Comparison of ENCODE assay signal across 1 cellular context in the genomic region with DNA sequence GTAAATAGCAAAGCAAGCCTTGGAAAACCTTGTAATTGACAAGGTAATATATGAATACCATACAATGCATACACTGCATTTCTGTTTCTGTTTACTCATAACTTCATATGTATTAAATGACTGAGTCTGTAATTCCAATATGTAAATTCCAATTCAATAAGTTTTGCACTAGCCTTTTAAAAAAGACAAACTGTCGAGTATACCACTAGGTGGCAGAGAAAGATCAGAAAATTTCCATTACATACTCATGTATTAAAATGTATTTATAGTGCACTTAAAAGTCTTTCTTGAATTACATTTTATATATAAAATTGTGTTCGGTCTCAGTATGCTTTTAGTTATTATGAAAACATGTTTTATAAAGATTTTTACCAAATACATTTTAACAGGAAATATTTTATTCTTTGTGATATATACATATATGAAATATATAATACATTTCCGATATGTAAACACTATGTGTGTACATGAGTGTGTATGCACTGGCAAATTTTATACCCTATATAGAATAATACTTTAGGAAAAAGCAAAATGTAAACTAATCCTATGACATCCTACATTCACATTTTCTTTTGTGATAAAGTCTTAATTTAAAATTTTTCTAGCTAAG.
TF ChIP-seq lines count a peak whose summit lies in the region.

No MANE protein-coding gene starts in this region.

TF ChIP-seq in H1, 55 proteins besides CTCF, POLR2A, EP300 and RAD21 (continued from another document):
- TF ChIP-seq, protein P1, sequence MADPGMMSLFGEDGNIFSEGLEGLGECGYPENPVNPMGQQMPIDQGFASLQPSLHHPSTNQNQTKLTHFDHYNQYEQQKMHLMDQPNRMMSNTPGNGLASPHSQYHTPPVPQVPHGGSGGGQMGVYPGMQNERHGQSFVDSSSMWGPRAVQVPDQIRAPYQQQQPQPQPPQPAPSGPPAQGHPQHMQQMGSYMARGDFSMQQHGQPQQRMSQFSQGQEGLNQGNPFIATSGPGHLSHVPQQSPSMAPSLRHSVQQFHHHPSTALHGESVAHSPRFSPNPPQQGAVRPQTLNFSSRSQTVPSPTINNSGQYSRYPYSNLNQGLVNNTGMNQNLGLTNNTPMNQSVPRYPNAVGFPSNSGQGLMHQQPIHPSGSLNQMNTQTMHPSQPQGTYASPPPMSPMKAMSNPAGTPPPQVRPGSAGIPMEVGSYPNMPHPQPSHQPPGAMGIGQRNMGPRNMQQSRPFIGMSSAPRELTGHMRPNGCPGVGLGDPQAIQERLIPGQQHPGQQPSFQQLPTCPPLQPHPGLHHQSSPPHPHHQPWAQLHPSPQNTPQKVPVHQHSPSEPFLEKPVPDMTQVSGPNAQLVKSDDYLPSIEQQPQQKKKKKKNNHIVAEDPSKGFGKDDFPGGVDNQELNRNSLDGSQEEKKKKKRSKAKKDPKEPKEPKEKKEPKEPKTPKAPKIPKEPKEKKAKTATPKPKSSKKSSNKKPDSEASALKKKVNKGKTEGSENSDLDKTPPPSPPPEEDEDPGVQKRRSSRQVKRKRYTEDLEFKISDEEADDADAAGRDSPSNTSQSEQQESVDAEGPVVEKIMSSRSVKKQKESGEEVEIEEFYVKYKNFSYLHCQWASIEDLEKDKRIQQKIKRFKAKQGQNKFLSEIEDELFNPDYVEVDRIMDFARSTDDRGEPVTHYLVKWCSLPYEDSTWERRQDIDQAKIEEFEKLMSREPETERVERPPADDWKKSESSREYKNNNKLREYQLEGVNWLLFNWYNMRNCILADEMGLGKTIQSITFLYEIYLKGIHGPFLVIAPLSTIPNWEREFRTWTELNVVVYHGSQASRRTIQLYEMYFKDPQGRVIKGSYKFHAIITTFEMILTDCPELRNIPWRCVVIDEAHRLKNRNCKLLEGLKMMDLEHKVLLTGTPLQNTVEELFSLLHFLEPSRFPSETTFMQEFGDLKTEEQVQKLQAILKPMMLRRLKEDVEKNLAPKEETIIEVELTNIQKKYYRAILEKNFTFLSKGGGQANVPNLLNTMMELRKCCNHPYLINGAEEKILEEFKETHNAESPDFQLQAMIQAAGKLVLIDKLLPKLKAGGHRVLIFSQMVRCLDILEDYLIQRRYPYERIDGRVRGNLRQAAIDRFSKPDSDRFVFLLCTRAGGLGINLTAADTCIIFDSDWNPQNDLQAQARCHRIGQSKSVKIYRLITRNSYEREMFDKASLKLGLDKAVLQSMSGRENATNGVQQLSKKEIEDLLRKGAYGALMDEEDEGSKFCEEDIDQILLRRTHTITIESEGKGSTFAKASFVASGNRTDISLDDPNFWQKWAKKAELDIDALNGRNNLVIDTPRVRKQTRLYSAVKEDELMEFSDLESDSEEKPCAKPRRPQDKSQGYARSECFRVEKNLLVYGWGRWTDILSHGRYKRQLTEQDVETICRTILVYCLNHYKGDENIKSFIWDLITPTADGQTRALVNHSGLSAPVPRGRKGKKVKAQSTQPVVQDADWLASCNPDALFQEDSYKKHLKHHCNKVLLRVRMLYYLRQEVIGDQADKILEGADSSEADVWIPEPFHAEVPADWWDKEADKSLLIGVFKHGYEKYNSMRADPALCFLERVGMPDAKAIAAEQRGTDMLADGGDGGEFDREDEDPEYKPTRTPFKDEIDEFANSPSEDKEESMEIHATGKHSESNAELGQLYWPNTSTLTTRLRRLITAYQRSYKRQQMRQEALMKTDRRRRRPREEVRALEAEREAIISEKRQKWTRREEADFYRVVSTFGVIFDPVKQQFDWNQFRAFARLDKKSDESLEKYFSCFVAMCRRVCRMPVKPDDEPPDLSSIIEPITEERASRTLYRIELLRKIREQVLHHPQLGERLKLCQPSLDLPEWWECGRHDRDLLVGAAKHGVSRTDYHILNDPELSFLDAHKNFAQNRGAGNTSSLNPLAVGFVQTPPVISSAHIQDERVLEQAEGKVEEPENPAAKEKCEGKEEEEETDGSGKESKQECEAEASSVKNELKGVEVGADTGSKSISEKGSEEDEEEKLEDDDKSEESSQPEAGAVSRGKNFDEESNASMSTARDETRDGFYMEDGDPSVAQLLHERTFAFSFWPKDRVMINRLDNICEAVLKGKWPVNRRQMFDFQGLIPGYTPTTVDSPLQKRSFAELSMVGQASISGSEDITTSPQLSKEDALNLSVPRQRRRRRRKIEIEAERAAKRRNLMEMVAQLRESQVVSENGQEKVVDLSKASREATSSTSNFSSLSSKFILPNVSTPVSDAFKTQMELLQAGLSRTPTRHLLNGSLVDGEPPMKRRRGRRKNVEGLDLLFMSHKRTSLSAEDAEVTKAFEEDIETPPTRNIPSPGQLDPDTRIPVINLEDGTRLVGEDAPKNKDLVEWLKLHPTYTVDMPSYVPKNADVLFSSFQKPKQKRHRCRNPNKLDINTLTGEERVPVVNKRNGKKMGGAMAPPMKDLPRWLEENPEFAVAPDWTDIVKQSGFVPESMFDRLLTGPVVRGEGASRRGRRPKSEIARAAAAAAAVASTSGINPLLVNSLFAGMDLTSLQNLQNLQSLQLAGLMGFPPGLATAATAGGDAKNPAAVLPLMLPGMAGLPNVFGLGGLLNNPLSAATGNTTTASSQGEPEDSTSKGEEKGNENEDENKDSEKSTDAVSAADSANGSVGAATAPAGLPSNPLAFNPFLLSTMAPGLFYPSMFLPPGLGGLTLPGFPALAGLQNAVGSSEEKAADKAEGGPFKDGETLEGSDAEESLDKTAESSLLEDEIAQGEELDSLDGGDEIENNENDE (IDR thresholded peaks at IDR 0.05; ENCODE audit: insufficient replicate concordance, low read length): no peak
- TF ChIP-seq KDM4A (IDR thresholded peaks at IDR 0.05; ENCODE audit: low read depth, low read length, severe bottlenecking) (no peak), SAP30 (IDR thresholded peaks at IDR 0.05; ENCODE audit: insufficient read depth, insufficient replicate concordance, low read length) (no peak), POLR2AphosphoS5 (IDR thresholded peaks at IDR 0.05; ENCODE audit: low read depth, low read length) (no peak), KDM5A (IDR thresholded peaks at IDR 0.05; ENCODE audit: low read length) (no peak), RBBP5 (IDR thresholded peaks at IDR 0.05; ENCODE audit: borderline replicate concordance, low read depth, low read length) (no peak), TEAD4 (IDR thresholded peaks at IDR 0.05; ENCODE audit: low read depth, low read length) (no peak), RXRA (IDR thresholded peaks at IDR 0.05; ENCODE audit: insufficient read depth, low read depth, low read length) (no peak), NRF1 (IDR thresholded peaks at IDR 0.05; ENCODE audit: low read depth, low read length) (no peak)
